In the genomic region with DNA sequence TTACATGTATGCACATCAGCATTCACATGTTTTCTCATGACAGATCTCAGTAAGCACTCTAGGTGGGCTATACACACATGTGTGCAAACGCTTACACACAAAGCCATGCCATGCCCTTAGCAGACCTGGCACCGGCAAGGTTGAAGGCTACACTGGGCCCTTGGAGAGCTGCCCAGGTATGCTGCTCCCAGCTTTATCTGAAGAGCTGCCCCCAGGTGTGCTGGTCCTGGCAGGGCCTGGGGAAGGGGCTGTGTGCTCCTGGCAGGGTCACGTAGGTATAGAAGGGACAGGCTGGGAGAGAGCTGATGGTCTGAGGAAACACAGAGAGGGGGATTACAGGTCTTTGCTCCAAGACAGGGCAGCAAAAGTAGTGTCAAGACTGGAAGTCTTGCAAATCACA, we compare ENCODE assay signal across 25 cellular contexts.
DNase-seq lines count a peak whose midpoint lies in the region; ATAC-seq and TF ChIP-seq lines count a peak whose summit lies in the region.
"Had no signal": no experiment of that assay in that cellular context is flagged by ENCODE, and none has a peak within 500 bp of the region (broad histone marks: within the 10 kb centered on the region; RNA-seq: fewer than 3 reads in every experiment).

No MANE protein-coding gene starts in this region.

- TF ChIP-seq CTCF in IMR-90 (conservative IDR thresholded peaks at IDR 0.05; ENCODE audit: low read depth, low read length) (no peak), RWPE1 (conservative IDR thresholded peaks at IDR 0.05; ENCODE audit: low read depth) (no peak), thyroid gland (IDR thresholded peaks at IDR 0.05) (no peak), lower leg skin (IDR thresholded peaks at IDR 0.05) (no peak)

- no peaks in the 10 kb centered on the region for H3K36me3 ChIP-seq in IMR-90 (ENCODE audit: control insufficient read depth, insufficient read depth, low read length)
- H3K36me3 ChIP-seq in naive thymus-derived CD4-positive, alpha-beta T cell (ENCODE audit: control insufficient read depth in 2 of 3, insufficient read depth in 3 of 3, low read length in 3 of 3), result no peaks in the 10 kb centered on the region
- H3K36me3 ChIP-seq in thyroid gland, result no peaks in the 10 kb centered on the region
- H3K36me3 ChIP-seq: BLaER1, HAP-1 had no signal

- BruUV-seq in IMR-90 (replicated peaks; lab: Mats Ljungman, UMichigan), result no TSS peak

- H2BK120ac ChIP-seq in IMR-90 (ENCODE audit: low read depth, low read length), result peak overlapping the region; percentile 24

- H3K56ac ChIP-seq in IMR-90 (ENCODE audit: extremely low read depth, insufficient read depth, low read length), result peak overlapping the region; percentile 16

- no peak overlapping the region; the same call in 1 of the 2 replicates for H3K18ac ChIP-seq in IMR-90 (ENCODE audit: low read depth, low read length)

- no peaks in the 10 kb centered on the region for H3K27me3 ChIP-seq in IMR-90 (ENCODE audit: control insufficient read depth, insufficient read depth, low read length)
- H3K27me3 ChIP-seq in naive thymus-derived CD4-positive, alpha-beta T cell (ENCODE audit: control insufficient read depth in 2 of 2, insufficient read depth in 2 of 2, low read length in 2 of 2), result no peaks in the 10 kb centered on the region
- H3K27me3 ChIP-seq in thyroid gland, result no peaks in the 10 kb centered on the region
- H3K27me3 ChIP-seq: BLaER1 had no signal

- POLR2A ChIA-PET in IMR-90 (lab: Charles Lee; ENCODE audit: unreplicated experiment) (no interaction called here), RWPE1 (lab: Yijun Ruan, JAX; ENCODE audit: low non-redundant PET) (no interaction called here)
- POLR2A ChIA-PET in naive thymus-derived CD4-positive, alpha-beta T cell (lab: Charles Lee), result no interaction called here

- no peak overlapping the region for H3K4me2 ChIP-seq in IMR-90 (ENCODE audit: low read depth, low read length)
- H3K4me2 ChIP-seq: BLaER1 had no signal

- no peak overlapping the region for H2AK9ac ChIP-seq in IMR-90 (replicated peaks; ENCODE audit: low read depth, low read length, poor library complexity)

- TF ChIP-seq RAD21 in IMR-90 (IDR thresholded peaks at IDR 0.05; ENCODE audit: low read length), result no peak

- no peak overlapping the region for H2BK5ac ChIP-seq in IMR-90 (ENCODE audit: low read depth, low read length, poor library complexity, severe bottlenecking)

- in situ Hi-C loops in IMR-90 (cut with MboI; ENCODE audit: low sequenced_read_pairs), result no loop called here

- H4K20me1 ChIP-seq in IMR-90 (ENCODE audit: insufficient read depth, low read length), result no peaks in the 10 kb centered on the region
- H4K20me1 ChIP-seq: BLaER1 had no signal

- H3K27ac Mint-ChIP-seq in naive thymus-derived CD4-positive, alpha-beta T cell, result no peak overlapping the region
- H3K27ac Mint-ChIP-seq: CD4-positive, alpha-beta T cell had no signal

- peak overlapping the region; percentile 24; the same call in 1 of the 2 replicates for H2AK5ac ChIP-seq in IMR-90 (ENCODE audit: low read depth, low read length)

- CTCF ChIA-PET in IMR-90 (lab: Yijun Ruan, JAX), result interaction anchor here (1.4 kb wide), 1 partner anchor 100 kb away, joined by 4 read pairs; no protein-coding TSS in a partner anchor
- CTCF ChIA-PET in RWPE1 (lab: Yijun Ruan, JAX), result no interaction called here
- CTCF ChIA-PET in naive thymus-derived CD4-positive, alpha-beta T cell (lab: Charles Lee), result no interaction called here

- ATAC-seq in IMR-90 (ENCODE audit: low read depth) (no peak), HG02884 (IDR thresholded peaks at IDR 0.05; ENCODE audit: unreplicated experiment) (no peak)
- ATAC-seq in naive thymus-derived CD4-positive, alpha-beta T cell, result peak; percentile 8
- ATAC-seq: GM12878, HepG2 had no signal

- H3K27me3 Mint-ChIP-seq in naive thymus-derived CD4-positive, alpha-beta T cell, result peaks cover 0 to 3% (median 0%) of the 10 kb centered on the region in 5 donors
- H3K27me3 Mint-ChIP-seq: CD4-positive, alpha-beta T cell had no signal

- H3K4me3 Mint-ChIP-seq in naive thymus-derived CD4-positive, alpha-beta T cell, result no peak overlapping the region
- H3K4me3 Mint-ChIP-seq: CD4-positive, alpha-beta T cell had no signal

- intact Hi-C loops in IMR-90 (cut with micrococcal nuclease), result no loop called here
- intact Hi-C loops in naive thymus-derived CD4-positive, alpha-beta T cell (cut with micrococcal nuclease), result no loop called here
- intact Hi-C loops in thyroid gland (cut with DNase I), result loop anchor here (10.0 kb wide), 1 partner anchor 620 kb away; a partner anchor contains a TSS
- intact Hi-C loops in lower leg skin (cut with DNase I; ENCODE audit: low total_unique reads), result no loop called here

- H3K4me1 Mint-ChIP-seq in naive thymus-derived CD4-positive, alpha-beta T cell, result no peaks in the 10 kb centered on the region

- peak overlapping the region in 1 of 2 experiments; percentile 11; a peak in 1 of 4 replicates for H4K8ac ChIP-seq in IMR-90 (ENCODE audit: low read depth in 2 of 2, low read length in 2 of 2)

- no peak overlapping the region for H3K23ac ChIP-seq in IMR-90 (ENCODE audit: low read depth, low read length)

- peaks cover 21% of the 10 kb centered on the region for H3K9me1 ChIP-seq in IMR-90 (ENCODE audit: insufficient read depth, low read length)

- H4K91ac ChIP-seq in IMR-90 (ENCODE audit: insufficient read depth, low read depth, low read length), result peak overlapping the region; percentile 25

- peak overlapping the region; percentile 40; the same call in 1 of the 3 replicates for H2BK15ac ChIP-seq in IMR-90 (ENCODE audit: low read depth, low read length)

- TF ChIP-seq POLR2A in IMR-90 (IDR thresholded peaks at IDR 0.05; ENCODE audit: low read depth, low read length), result no peak
- TF ChIP-seq POLR2A in thyroid gland (IDR thresholded peaks at IDR 0.05), result no peak
- no peak for TF ChIP-seq POLR2A in lower leg skin (IDR thresholded peaks at IDR 0.05)

- H2AFZ ChIP-seq in IMR-90 (replicated peaks; ENCODE audit: low read length, poor library complexity), result no peak overlapping the region

- H3K27ac ChIP-seq in IMR-90 (ENCODE audit: insufficient read depth, low read length) (no peak overlapping the region), RWPE1 (peak overlapping the region; percentile 88), thyroid gland (peak overlapping the region in 1 of 3 donors; percentile 43)
- no peak overlapping the region for H3K27ac ChIP-seq in naive thymus-derived CD4-positive, alpha-beta T cell (ENCODE audit: low read depth, low read length)
- H3K27ac ChIP-seq: BLaER1, HL-60 had no signal

- no peak overlapping the region for H4K5ac ChIP-seq in IMR-90 (ENCODE audit: low read depth, low read length)

- H3K4me1 ChIP-seq in IMR-90 (ENCODE audit: control insufficient read depth, insufficient read depth, low read length), result peaks cover 8% of the 10 kb centered on the region
- no peaks in the 10 kb centered on the region for H3K4me1 ChIP-seq in naive thymus-derived CD4-positive, alpha-beta T cell (ENCODE audit: control insufficient read depth in 2 of 2, insufficient read depth in 2 of 2, low read length in 2 of 2)
- H3K4me1 ChIP-seq in thyroid gland, result peaks cover 44 to 65% of the 10 kb centered on the region in 2 donors
- H3K4me1 ChIP-seq: HAP-1 had no signal

- DNase-seq in IMR-90 (no peak), RWPE1 (ENCODE audit: low spot score) (no peak), thyroid gland (peak; percentile 60 to 62), COLO829 (ENCODE audit: low spot score) (no peak), lower leg skin (ENCODE audit: low spot score in 2 of 2) (no peak)
- no peak for DNase-seq in naive thymus-derived CD4-positive, alpha-beta T cell
- DNase-seq: ACHN; Caco-2; CD4-positive, alpha-beta T cell; DMS 273 treated with DMSO at 0.1 percent for 48 hours; DMS79 treated with DMSO at 0.1 percent for 48 hours; KG1; MV-4-11; NCI-H1105 treated with DMSO at 0.1 percent for 48 hours; NCI-H2081; NCI-H446 treated with DMSO at 0.1 percent for 48 hours; NCI-H526 treated with DMSO at 0.1 percent for 48 hours; OCI-M1; SHP77 treated with DMSO at 0.1 percent for 48 hours had no signal

- H3K9me3 Mint-ChIP-seq in naive thymus-derived CD4-positive, alpha-beta T cell, result no peaks in the 10 kb centered on the region
- H3K9me3 Mint-ChIP-seq: CD4-positive, alpha-beta T cell had no signal

- peak overlapping the region; percentile 59 for H2BK20ac ChIP-seq in IMR-90 (ENCODE audit: low read depth, low read length)

- dilution Hi-C loops in IMR-90 (cut with HindIII; ENCODE audit: low sequenced_read_pairs, unreplicated experiment), result no loop called here

- H3K4ac ChIP-seq in IMR-90 (ENCODE audit: low read depth, low read length), result peak overlapping the region; percentile 68

- no peaks in the 10 kb centered on the region for H3K36me3 Mint-ChIP-seq in naive thymus-derived CD4-positive, alpha-beta T cell

- H3K9me3 ChIP-seq in IMR-90 (ENCODE audit: control insufficient read depth, insufficient read depth, low read length), result no peaks in the 10 kb centered on the region
- no peaks in the 10 kb centered on the region for H3K9me3 ChIP-seq in naive thymus-derived CD4-positive, alpha-beta T cell (ENCODE audit: control insufficient read depth in 2 of 3, low read length in 3 of 3)
- no peaks in the 10 kb centered on the region for H3K9me3 ChIP-seq in thyroid gland
- H3K9me3 ChIP-seq: BLaER1, Caco-2, HAP-1 had no signal

- H3K9ac ChIP-seq in IMR-90 (ENCODE audit: low read depth, low read length), result no peak overlapping the region
- H3K9ac ChIP-seq: BLaER1 had no signal

- 100% methylated on average over 1 of the region's 3 CpGs; no CpG with 5 or more reads in 1 of the 2 experiments for WGBS in IMR-90 (ENCODE audit: extremely low coverage in 2 of 2, insufficient read length in 1 of 2), 2 experiments
- 37 to 40% methylated on average over 2 to 3 of the region's 3 CpGs for WGBS in thyroid gland, 2 donors
- WGBS in lower leg skin, 2 donors, result 91 to 93% methylated on average over 3 of the region's 3 CpGs

- no peaks in the 10 kb centered on the region for H3K79me1 ChIP-seq in IMR-90 (ENCODE audit: low read depth in 1 of 2, low read length in 2 of 2)

- H3K4me3 ChIP-seq in IMR-90 (ENCODE audit: insufficient read depth, low read depth, low read length) (no peak overlapping the region), thyroid gland (replicated peaks in 1 of 3) (no peak overlapping the region), lower leg skin (ENCODE audit: low read depth, poor library complexity, severe bottlenecking) (no peak overlapping the region)
- H3K4me3 ChIP-seq in naive thymus-derived CD4-positive, alpha-beta T cell (ENCODE audit: low read length), result no peak overlapping the region
- H3K4me3 ChIP-seq: BLaER1, GM12878, HAP-1 had no signal

- peak overlapping the region; percentile 23; the same call in 1 of the 2 replicates for H3K14ac ChIP-seq in IMR-90 (replicated peaks; ENCODE audit: low read depth, low read length)

TF ChIP-seq in IMR-90, 13 proteins besides CTCF, POLR2A, EP300 and RAD21 (continues in another document):
- TF ChIP-seq NFE2L2 (IDR thresholded peaks at IDR 0.05; ENCODE audit: low read depth, low read length), result no peak

Comparison
In these comparisons a context has a peak if more than half of its experiments do, and no peak if none do; other contexts are left out.
1. DNase-seq: peak in thyroid gland (2 of 2); none in IMR-90 (single experiment), RWPE1 (single experiment), naive thymus-derived CD4-positive, alpha-beta T cell (0 of 9), COLO829 (single experiment) and lower leg skin (0 of 2).